Comparison of ENCODE assay signal across 16 cellular contexts in the genomic region with DNA sequence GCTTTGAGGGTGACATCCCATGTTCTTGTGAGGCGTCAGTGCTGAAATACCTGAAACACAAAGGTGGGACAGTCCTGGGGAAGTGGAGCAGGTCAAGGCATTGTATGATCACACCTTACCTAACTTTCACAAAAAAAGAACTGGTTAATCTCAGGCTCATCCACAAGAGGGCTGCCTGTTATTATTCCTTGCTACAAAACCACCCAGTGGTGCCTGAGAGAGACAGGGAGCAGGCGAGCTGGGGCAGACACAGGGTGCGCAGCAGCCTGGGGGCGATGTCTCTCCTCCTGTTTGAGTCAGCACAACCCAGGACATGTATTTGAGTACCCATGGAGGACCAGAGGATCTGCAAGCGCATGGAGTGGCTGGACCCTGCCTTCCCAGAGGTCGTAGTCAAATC.
DNase-seq lines count a peak whose midpoint lies in the region; ATAC-seq and TF ChIP-seq lines count a peak whose summit lies in the region.
"Had no signal": no experiment of that assay in that cellular context is flagged by ENCODE, and none has a peak within 500 bp of the region (broad histone marks: within the 10 kb centered on the region; RNA-seq: fewer than 3 reads in every experiment).

No MANE protein-coding gene starts in this region.

- POLR2A ChIA-PET in naive thymus-derived CD4-positive, alpha-beta T cell (lab: Charles Lee), result no interaction called here

- no peaks in the 10 kb centered on the region for H3K36me3 ChIP-seq in naive thymus-derived CD4-positive, alpha-beta T cell (ENCODE audit: control insufficient read depth in 2 of 3, insufficient read depth in 3 of 3, low read length in 3 of 3)

- peak; percentile 40 to 75 for TF ChIP-seq CTCF in brain (conservative IDR thresholded peaks at IDR 0.05)

- no peak overlapping the region for H3K4me3 Mint-ChIP-seq in brain
- H3K4me3 Mint-ChIP-seq in naive thymus-derived CD4-positive, alpha-beta T cell, result no peak overlapping the region
- H3K4me3 Mint-ChIP-seq: activated CD4-positive, alpha-beta memory T cell treated with anti-CD3 and anti-CD28 coated beads, Interleukin-2, amount 10 ng/mL, durations not matched to agents 7 days and 5 days; activated naive CD4-positive, alpha-beta T cell treated with anti-CD3 and anti-CD28 coated beads, Interleukin-2, amount 50 U/mL, for 24 hours; CD8-positive, alpha-beta T cell had no signal

- no peaks in the 10 kb centered on the region for H3K27me3 Mint-ChIP-seq in brain
- peaks cover 0 to 22% (median 0%) of the 10 kb centered on the region in 5 donors for H3K27me3 Mint-ChIP-seq in naive thymus-derived CD4-positive, alpha-beta T cell
- H3K27me3 Mint-ChIP-seq: activated CD4-positive, alpha-beta memory T cell treated with anti-CD3 and anti-CD28 coated beads, Interleukin-2, amount 10 ng/mL, durations not matched to agents 7 days and 5 days had no signal

- H3K9me3 Mint-ChIP-seq in brain, result peaks cover 0 to 2% (median 0%) of the 10 kb centered on the region in 5 experiments
- H3K9me3 Mint-ChIP-seq in naive thymus-derived CD4-positive, alpha-beta T cell, result peaks cover 0 to 3% (median 0%) of the 10 kb centered on the region in 11 donors
- H3K9me3 Mint-ChIP-seq: activated CD4-positive, alpha-beta memory T cell treated with anti-CD3 and anti-CD28 coated beads, Interleukin-2, amount 10 ng/mL, durations not matched to agents 7 days and 5 days; activated naive CD4-positive, alpha-beta T cell treated with anti-CD3 and anti-CD28 coated beads, Interleukin-2, amount 50 U/mL, for 24 hours; CD8-positive, alpha-beta T cell had no signal

- H3K27ac ChIP-seq in naive thymus-derived CD4-positive, alpha-beta T cell (ENCODE audit: low read depth, low read length), result no peak overlapping the region

- peak overlapping the region in 3 of 5 experiments; percentile 79 to 85 (median 83) for H3K27ac Mint-ChIP-seq in brain
- H3K27ac Mint-ChIP-seq in naive thymus-derived CD4-positive, alpha-beta T cell, result no peak overlapping the region
- H3K27ac Mint-ChIP-seq: activated CD4-positive, alpha-beta memory T cell treated with anti-CD3 and anti-CD28 coated beads, Interleukin-2, amount 10 ng/mL, durations not matched to agents 7 days and 5 days; activated naive CD4-positive, alpha-beta T cell treated with anti-CD3 and anti-CD28 coated beads, Interleukin-2, amount 50 U/mL, for 24 hours; CD8-positive, alpha-beta T cell had no signal

- no peaks in the 10 kb centered on the region for H3K27me3 ChIP-seq in naive thymus-derived CD4-positive, alpha-beta T cell (ENCODE audit: control insufficient read depth in 2 of 2, insufficient read depth in 2 of 2, low read length in 2 of 2)

- no peaks in the 10 kb centered on the region for H3K36me3 Mint-ChIP-seq in brain
- H3K36me3 Mint-ChIP-seq in naive thymus-derived CD4-positive, alpha-beta T cell, result no peaks in the 10 kb centered on the region
- H3K36me3 Mint-ChIP-seq: activated naive CD4-positive, alpha-beta T cell treated with anti-CD3 and anti-CD28 coated beads, Interleukin-2, amount 50 U/mL, for 24 hours; CD8-positive, alpha-beta T cell had no signal

- H3K4me3 ChIP-seq in naive thymus-derived CD4-positive, alpha-beta T cell (ENCODE audit: low read length), result no peak overlapping the region
- H3K4me3 ChIP-seq: lung had no signal

- H3K4me1 Mint-ChIP-seq in brain, result peaks cover 45% of the 10 kb centered on the region
- H3K4me1 Mint-ChIP-seq in naive thymus-derived CD4-positive, alpha-beta T cell, result peaks cover 0 to 1% (median 0%) of the 10 kb centered on the region in 7 donors
- H3K4me1 Mint-ChIP-seq: activated CD4-positive, alpha-beta memory T cell treated with anti-CD3 and anti-CD28 coated beads, Interleukin-2, amount 10 ng/mL, durations not matched to agents 7 days and 5 days; activated naive CD4-positive, alpha-beta T cell treated with anti-CD3 and anti-CD28 coated beads, Interleukin-2, amount 50 U/mL, for 24 hours had no signal

- CTCF ChIA-PET in naive thymus-derived CD4-positive, alpha-beta T cell (lab: Charles Lee), result no interaction called here

- ATAC-seq in naive thymus-derived CD4-positive, alpha-beta T cell, result no peak
- ATAC-seq: CD8-positive, alpha-beta T cell; stimulated activated naive CD8-positive, alpha-beta T cell treated with anti-CD3 and anti-CD28 coated beads, Interleukin-15, Interleukin-2, amounts not matched to agents 100 U/mL and 50 U/mL, for 24 hours had no signal

- DNase-seq in D341Med (ENCODE audit: low spot score) (peak; percentile 72), MV-4-11 (lab: John Stamatoyannopoulos, UW) (peak; percentile 23), iPS-NIHi7 (ENCODE audit: extremely low spot score) (peak; percentile 85), H4 (ENCODE audit: low spot score) (no peak), NCI-H2029 treated with DMSO at 0.1 percent for 48 hours (lab: John Stamatoyannopoulos, UW) (no peak)
- no peak for DNase-seq in activated T-cell treated with anti-CD3 and anti-CD28 coated beads, Interleukin-2, amount 50 U/mL, for 1 hour
- DNase-seq in naive thymus-derived CD4-positive, alpha-beta T cell, result no peak
- DNase-seq: activated CD4-positive, alpha-beta memory T cell treated with anti-CD3 and anti-CD28 coated beads, Interleukin-2, amount 10 ng/mL, durations not matched to agents 7 days and 5 days; CD8-positive, alpha-beta T cell; foreskin fibroblast; NCI-H446 treated with DMSO at 0.1 percent for 48 hours; stimulated activated CD4-positive, alpha-beta T cell treated with anti-CD3 and anti-CD28 coated beads, Interleukin-4, amount 100 ng/mL, for 1 hour; stimulated activated naive CD8-positive, alpha-beta T cell treated with anti-CD3 and anti-CD28 coated beads, Interleukin-15, Interleukin-2, amounts not matched to agents 100 U/mL and 50 U/mL, for 24 hours had no signal

- no peaks in the 10 kb centered on the region for H3K4me1 ChIP-seq in naive thymus-derived CD4-positive, alpha-beta T cell (ENCODE audit: control insufficient read depth in 2 of 2, insufficient read depth in 2 of 2, low read length in 2 of 2)

- no peaks in the 10 kb centered on the region for H3K9me3 ChIP-seq in naive thymus-derived CD4-positive, alpha-beta T cell (ENCODE audit: control insufficient read depth in 2 of 3, low read length in 3 of 3)

- intact Hi-C loops in naive thymus-derived CD4-positive, alpha-beta T cell (cut with micrococcal nuclease), result no loop called here

Comparison
In these comparisons a context has a peak if more than half of its experiments do, and no peak if none do; other contexts are left out.
1. DNase-seq: peak in D341Med (single experiment), MV-4-11 (single experiment) and iPS-NIHi7 (single experiment); none in H4 (single experiment), activated T-cell treated with anti-CD3 and anti-CD28 coated beads, Interleukin-2, amount 50 U/mL, for 1 hour (single experiment), naive thymus-derived CD4-positive, alpha-beta T cell (0 of 9) and NCI-H2029 treated with DMSO at 0.1 percent for 48 hours (single experiment).
2. H3K27ac Mint-ChIP-seq: peak in brain (3 of 5); none in naive thymus-derived CD4-positive, alpha-beta T cell (0 of 9).